Comparison of ENCODE assay signal across 8 cellular contexts in genomic region chrX:148609766-148610698, GRCh38.
DNase-seq lines count a peak whose midpoint lies in the region; ATAC-seq lines count a peak whose summit lies in the region.

No MANE protein-coding gene starts in this region.

- H2AFZ ChIP-seq in mesenchymal stem cell (ENCODE audit: low read depth, low read length) (no peak overlapping the region), trophoblast cell (ENCODE audit: insufficient read depth, low read length, poor library complexity) (no peak overlapping the region)

- H2AK5ac ChIP-seq in mesenchymal stem cell (ENCODE audit: low read length, severe bottlenecking) = no peak overlapping the region
- H2AK5ac ChIP-seq in trophoblast cell (ENCODE audit: low read length) = no peak overlapping the region

- H4K12ac ChIP-seq in trophoblast cell (ENCODE audit: low read depth, low read length) = no peak overlapping the region

- POLR2A ChIA-PET in activated CD4-positive, alpha-beta T cell treated with anti-CD3 and anti-CD28 coated beads for 36 hours (lab: Charles Lee) = interaction anchor here (0.7 kb wide), 1 partner anchor 220 kb away, joined by 3 read pairs; no protein-coding TSS in a partner anchor
- POLR2A ChIA-PET in T-cell (lab: Charles Lee) = no interaction called here

- H4K91ac ChIP-seq in mesenchymal stem cell (ENCODE audit: low read length) (no peak overlapping the region), trophoblast cell (ENCODE audit: low read depth, low read length) (no peak overlapping the region)

- H3K27ac ChIP-seq in mesenchymal stem cell (ENCODE audit: low read length, poor library complexity, severe bottlenecking) = no peak overlapping the region
- H3K27ac ChIP-seq in trophoblast cell (ENCODE audit: low read depth, low read length) = no peak overlapping the region

- peak; percentile 76 for ATAC-seq in activated CD4-positive, alpha-beta T cell treated with anti-CD3 and anti-CD28 coated beads for 36 hours
- ATAC-seq in HG02852 (IDR thresholded peaks at IDR 0.05; ENCODE audit: unreplicated experiment) (peak; percentile 76), T-cell (replicated peaks in 1 of 4) (no peak)

- H2BK120ac ChIP-seq in mesenchymal stem cell (ENCODE audit: low read depth, low read length) = no peak overlapping the region
- no peak overlapping the region for H2BK120ac ChIP-seq in trophoblast cell (ENCODE audit: insufficient read depth, low read length, poor library complexity)

- H3K23ac ChIP-seq in mesenchymal stem cell (ENCODE audit: low read length in 2 of 2) = no peak overlapping the region
- no peak overlapping the region for H3K23ac ChIP-seq in trophoblast cell (ENCODE audit: low read length)

- CTCF ChIA-PET in activated CD4-positive, alpha-beta T cell treated with anti-CD3 and anti-CD28 coated beads for 36 hours (lab: Charles Lee) = no interaction called here
- CTCF ChIA-PET in T-cell (lab: Charles Lee) = no interaction called here

- H3K4ac ChIP-seq in mesenchymal stem cell (ENCODE audit: low read depth in 1 of 2, low read length in 2 of 2) (no peak overlapping the region), trophoblast cell (ENCODE audit: low read depth, low read length) (no peak overlapping the region)

- DNase-seq in activated CD4-positive, alpha-beta T cell treated with anti-CD3 and anti-CD28 coated beads for 36 hours = peak; percentile 3
- DNase-seq in activated CD4-positive, alpha-beta T cell treated with anti-CD3 and anti-CD28 coated beads for 4 hours = no peak
- DNase-seq in NOMO-1 (lab: John Stamatoyannopoulos, UW; ENCODE audit: unreplicated experiment in 2 of 2) (peak; percentile 29 to 47), medulla oblongata (ENCODE audit: extremely low spot score) (peak; percentile 3), mesenchymal stem cell (no peak), trophoblast cell (no peak), T-cell (no peak)

- no peak overlapping the region for H4K8ac ChIP-seq in mesenchymal stem cell (ENCODE audit: low read length)
- H4K8ac ChIP-seq in trophoblast cell (ENCODE audit: low read depth, low read length) = no peak overlapping the region

- no peak overlapping the region for H3K18ac ChIP-seq in mesenchymal stem cell (ENCODE audit: low read depth in 1 of 2, low read length in 2 of 2)
- no peak overlapping the region for H3K18ac ChIP-seq in trophoblast cell (ENCODE audit: low read length)

- no peak overlapping the region for H3K27ac Mint-ChIP-seq in activated CD4-positive, alpha-beta T cell treated with anti-CD3 and anti-CD28 coated beads for 36 hours
- no peak overlapping the region for H3K27ac Mint-ChIP-seq in T-cell

- H3K79me1 ChIP-seq in mesenchymal stem cell (replicated peaks; ENCODE audit: low read length, poor library complexity, severe bottlenecking) (no peaks in the 10 kb centered on the region), trophoblast cell (ENCODE audit: low read length) (no peaks in the 10 kb centered on the region)

- H3K9me3 ChIP-seq in mesenchymal stem cell (ENCODE audit: control insufficient read depth, low read length) (no peaks in the 10 kb centered on the region), trophoblast cell (ENCODE audit: insufficient read depth, low read depth, low read length) (no peaks in the 10 kb centered on the region)

- H3K9me3 Mint-ChIP-seq in activated CD4-positive, alpha-beta T cell treated with anti-CD3 and anti-CD28 coated beads for 36 hours (ENCODE audit: low read depth) = peaks cover 4% of the 10 kb centered on the region
- H3K9me3 Mint-ChIP-seq in T-cell = peaks cover 3 to 7% (median 4%) of the 10 kb centered on the region in 3 donors

- peaks cover 2% of the 10 kb centered on the region for H3K36me3 Mint-ChIP-seq in activated CD4-positive, alpha-beta T cell treated with anti-CD3 and anti-CD28 coated beads for 36 hours (ENCODE audit: low read depth)
- H3K36me3 Mint-ChIP-seq in T-cell = no peaks in the 10 kb centered on the region

- no peak overlapping the region for H3K4me3 Mint-ChIP-seq in activated CD4-positive, alpha-beta T cell treated with anti-CD3 and anti-CD28 coated beads for 36 hours
- H3K4me3 Mint-ChIP-seq in T-cell = no peak overlapping the region

- H3K79me2 ChIP-seq in trophoblast cell (ENCODE audit: control insufficient read depth, insufficient read depth, low read length, poor library complexity) = no peaks in the 10 kb centered on the region

- H3K4me3 ChIP-seq in mesenchymal stem cell (ENCODE audit: insufficient read depth in 1 of 2, low read depth in 1 of 2, low read length in 2 of 2) (no peak overlapping the region), trophoblast cell (ENCODE audit: low read depth, low read length) (no peak overlapping the region)

- H3K14ac ChIP-seq in mesenchymal stem cell (ENCODE audit: low read length in 2 of 2) (no peak overlapping the region), trophoblast cell (ENCODE audit: low read length) (no peak overlapping the region)

- H3K4me2 ChIP-seq in mesenchymal stem cell (ENCODE audit: low read length, poor library complexity, severe bottlenecking) (no peak overlapping the region), trophoblast cell (ENCODE audit: low read length) (no peak overlapping the region)

- H3K4me1 Mint-ChIP-seq in activated CD4-positive, alpha-beta T cell treated with anti-CD3 and anti-CD28 coated beads for 36 hours = peaks cover 24% of the 10 kb centered on the region
- no peaks in the 10 kb centered on the region for H3K4me1 Mint-ChIP-seq in T-cell

- H2BK5ac ChIP-seq in mesenchymal stem cell (ENCODE audit: low read depth, low read length, poor library complexity, severe bottlenecking) = no peak overlapping the region
- H2BK5ac ChIP-seq in trophoblast cell (ENCODE audit: low read depth, low read length, poor library complexity) = no peak overlapping the region

- no peaks in the 10 kb centered on the region for H3K27me3 ChIP-seq in mesenchymal stem cell (ENCODE audit: control insufficient read depth in 1 of 2, insufficient read depth in 1 of 2, low read length in 2 of 2)
- H3K27me3 ChIP-seq in trophoblast cell (ENCODE audit: insufficient read depth, low read length) = no peaks in the 10 kb centered on the region

- no peaks in the 10 kb centered on the region for H3K27me3 Mint-ChIP-seq in activated CD4-positive, alpha-beta T cell treated with anti-CD3 and anti-CD28 coated beads for 36 hours
- no peaks in the 10 kb centered on the region for H3K27me3 Mint-ChIP-seq in T-cell

- H2BK12ac ChIP-seq in mesenchymal stem cell (ENCODE audit: low read length in 2 of 2) (no peak overlapping the region), trophoblast cell (ENCODE audit: low read length) (no peak overlapping the region)

- intact Hi-C loops in activated CD4-positive, alpha-beta T cell treated with anti-CD3 and anti-CD28 coated beads for 36 hours (cut with DNase I, micrococcal nuclease) = loop anchor here (2.0 to 10.0 kb wide), 5 partner anchors 143 to 695 kb away; partner anchors contain the start of gene FMR1 (in 1 of the 2)

- H3K36me3 ChIP-seq in mesenchymal stem cell (ENCODE audit: control insufficient read depth in 1 of 2, insufficient read depth in 2 of 2, low read depth in 1 of 2, low read length in 2 of 2) (no peaks in the 10 kb centered on the region), trophoblast cell (ENCODE audit: control insufficient read depth in 1 of 2, insufficient read depth in 2 of 2, low read length in 2 of 2) (no peaks in the 10 kb centered on the region)

- no CpG with 5 or more reads among the region's 6 CpGs for WGBS in mesenchymal stem cell
- no CpG with 5 or more reads among the region's 6 CpGs for WGBS in trophoblast cell (ENCODE audit: extremely low coverage, insufficient coverage, insufficient read length)

- no peak overlapping the region for H2BK15ac ChIP-seq in mesenchymal stem cell (ENCODE audit: low read depth, poor library complexity, severe bottlenecking)

- H3K4me1 ChIP-seq in mesenchymal stem cell (ENCODE audit: control insufficient read depth, insufficient read depth, low read depth, low read length) = no peaks in the 10 kb centered on the region
- peaks cover 0 to 4% of the 10 kb centered on the region in 2 experiments for H3K4me1 ChIP-seq in trophoblast cell (ENCODE audit: control insufficient read depth in 1 of 2, insufficient read depth in 2 of 2, low read length in 2 of 2)

- H3K9ac ChIP-seq in mesenchymal stem cell (ENCODE audit: low read length) = no peak overlapping the region
- no peak overlapping the region for H3K9ac ChIP-seq in trophoblast cell (ENCODE audit: low read length)

Comparison
In these comparisons a context has a peak if more than half of its experiments do, and no peak if none do; other contexts are left out.
1. DNase-seq: peak in activated CD4-positive, alpha-beta T cell treated with anti-CD3 and anti-CD28 coated beads for 36 hours (single experiment), NOMO-1 (2 of 2) and medulla oblongata (single experiment); none in activated CD4-positive, alpha-beta T cell treated with anti-CD3 and anti-CD28 coated beads for 4 hours (0 of 2), mesenchymal stem cell (single experiment), trophoblast cell (0 of 2) and T-cell (0 of 34).
2. ATAC-seq: peak in activated CD4-positive, alpha-beta T cell treated with anti-CD3 and anti-CD28 coated beads for 36 hours (single experiment) and HG02852 (single experiment); none in T-cell (0 of 4).